In genomic region chr7:92633211-92633906, GRCh38 we compare ENCODE assay signal across 8 cellular contexts. TPM values are rescaled to one million over a fixed set of nuclear protein-coding genes. Genes with fewer than 3 reads are reported as not detected.
A peak's percentile ranks its signal among the peaks of the same experiment; 100 is the strongest.
DNase-seq lines count a peak whose midpoint lies in the region; ATAC-seq and TF ChIP-seq lines count a peak whose summit lies in the region.

No MANE protein-coding gene starts in this region.

- H3K27me3 Mint-ChIP-seq in T-cell (no peaks in the 10 kb centered on the region), mesothelial cell of epicardium (ENCODE audit: low read depth) (no peaks in the 10 kb centered on the region)

- POLR2A ChIA-PET in T-cell (lab: Charles Lee): interaction anchor here (0.6 kb wide), 8 partner anchors 19 to 1808 kb away, joined by 3 to 11 read pairs (median 6); partner anchors contain the start of gene SAMD9 (in 1 of the 2)

- H3K9me3 ChIP-seq in endocrine pancreas (ENCODE audit: control insufficient read depth, low read length): peaks cover 2% of the 10 kb centered on the region

- H3K4me1 Mint-ChIP-seq in T-cell (peaks cover 37 to 52% (median 47%) of the 10 kb centered on the region in 3 donors), mesothelial cell of epicardium (peaks cover 32% of the 10 kb centered on the region)

- H3K9me3 Mint-ChIP-seq in T-cell (peaks cover 0 to 6% (median 2%) of the 10 kb centered on the region in 3 donors), mesothelial cell of epicardium (peaks cover 16% of the 10 kb centered on the region)

- DNase-seq in COLO668 (lab: John Stamatoyannopoulos, UW; ENCODE audit: unreplicated experiment): peak; percentile 34
- DNase-seq in HL-60 (ENCODE audit: low read depth in 1 of 2, low spot score in 1 of 2): peak; percentile 69 to 72
- no peak for DNase-seq in T-cell
- DNase-seq in mesothelial cell of epicardium (ENCODE audit: low spot score in 2 of 2, unreplicated experiment in 2 of 2): no peak
- DNase-seq in GM20000 (ENCODE audit: low spot score): no peak

- H3K36me3 ChIP-seq in endocrine pancreas (ENCODE audit: control insufficient read depth, insufficient read depth, low read length): peaks cover 3% of the 10 kb centered on the region

- CTCF ChIA-PET in T-cell (lab: Charles Lee): interaction anchor here (0.5 to 2.3 kb wide), 12 partner anchors 12 to 1544 kb away, joined by 3 to 12 read pairs (median 4); no protein-coding TSS in a partner anchor

- no peak overlapping the region for H3K4me3 Mint-ChIP-seq in T-cell
- H3K4me3 Mint-ChIP-seq in mesothelial cell of epicardium: no peak overlapping the region

- no peak overlapping the region for H3K9ac ChIP-seq in endocrine pancreas (ENCODE audit: control insufficient read depth, insufficient read depth, low read length)

- peaks cover 22% of the 10 kb centered on the region for H3K4me1 ChIP-seq in endocrine pancreas (ENCODE audit: control insufficient read depth, insufficient read depth, low read length)

- ATAC-seq in T-cell (replicated peaks in 1 of 4) (peak; percentile 57 to 91 (median 81)), HG02973 (IDR thresholded peaks at IDR 0.05; ENCODE audit: unreplicated experiment) (no peak), GM18873 (IDR thresholded peaks at IDR 0.05; ENCODE audit: low FRiP score, unreplicated experiment) (no peak)

- H3K4me3 ChIP-seq in HL-60 (replicated peaks; ENCODE audit: insufficient read depth, low read length) (no peak overlapping the region), endocrine pancreas (ENCODE audit: control insufficient read depth, insufficient read depth, low read length) (peak overlapping the region; percentile 37)

- H3K36me3 Mint-ChIP-seq in T-cell: peaks cover 12% of the 10 kb centered on the region
- H3K36me3 Mint-ChIP-seq in mesothelial cell of epicardium: peaks cover 11% of the 10 kb centered on the region

- no peak for TF ChIP-seq CTCF in HL-60 (IDR thresholded peaks at IDR 0.05; ENCODE audit: insufficient read depth, low read length)
- TF ChIP-seq CTCF in mesothelial cell of epicardium (IDR thresholded peaks at IDR 0.05; ENCODE audit: unreplicated experiment): no peak
- TF ChIP-seq CTCF in GM20000 (IDR thresholded peaks at IDR 0.05; ENCODE audit: extremely low read depth, missing control alignments): no peak

- H3K27me3 ChIP-seq in HL-60 (ENCODE audit: insufficient read depth, poor library complexity, severe bottlenecking) (no peaks in the 10 kb centered on the region), endocrine pancreas (ENCODE audit: control insufficient read depth, insufficient read depth, low read length) (no peaks in the 10 kb centered on the region)

- H3K27ac ChIP-seq in HL-60 (replicated peaks): peak overlapping the region; percentile 45

- H3K27ac Mint-ChIP-seq in T-cell: peak overlapping the region; percentile 55 to 58
- peak overlapping the region; percentile 73 for H3K27ac Mint-ChIP-seq in mesothelial cell of epicardium

RNA-seq across cellular contexts. Expression of gene FAM133B, which starts 43.2 kb away (rescaled TPM):
- total RNA-seq in T-cell (10 to 100 TPM; 30.1 to 66.6 (median 39.4) TPM), mesothelial cell of epicardium (37.2 to 42.9 TPM (median 38.3 TPM) in 3 replicates)

Comparison
In these comparisons a context has a peak if more than half of its experiments do, and no peak if none do; other contexts are left out.
1. DNase-seq: peak in COLO668 (single experiment) and HL-60 (2 of 2); none in T-cell (0 of 34), mesothelial cell of epicardium (0 of 2) and GM20000 (single experiment).
2. ATAC-seq: peak in T-cell (4 of 4); none in HG02973 (single experiment) and GM18873 (single experiment).